Comparison of ENCODE assay signal across 27 cellular contexts in the genomic region with DNA sequence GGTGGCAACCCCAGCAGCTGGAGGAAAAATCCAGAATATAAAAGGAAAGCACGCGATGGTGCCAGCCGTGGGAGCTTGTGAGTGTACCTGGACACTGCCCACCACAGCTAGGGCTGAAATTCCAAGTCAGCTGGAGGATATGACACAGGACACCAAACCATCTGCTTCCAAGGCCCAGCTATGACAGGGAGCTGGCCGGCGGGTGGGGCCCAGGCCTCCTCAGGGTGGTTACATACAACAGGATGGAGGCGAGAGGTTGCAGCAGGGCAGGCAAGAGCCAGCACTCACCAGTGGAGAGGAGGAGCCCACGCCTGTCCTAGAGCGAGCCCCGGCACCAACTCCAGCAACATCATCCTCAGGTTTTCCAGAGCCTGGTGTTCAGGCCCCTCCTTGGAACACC.
"Had no signal": no experiment of that assay in that cellular context is flagged by ENCODE, and none has a peak within 500 bp of the region (broad histone marks: within the 10 kb centered on the region; RNA-seq: fewer than 3 reads in every experiment).

No MANE protein-coding gene starts in this region.

- ATAC-seq: esophagus mucosa, gastrocnemius medialis, left lobe of liver, mucosa of descending colon had no signal

- H3K27ac Mint-ChIP-seq: endodermal cell; mesothelial cell of epicardium; naive B cell; natural killer cell treated with Interleukin-12 subunit alpha and Interleukin-12 subunit beta and Interleukin-15 and Interleukin-18, amount 100 ng/mL, for 72 hours; progenitor cell of endocrine pancreas; type B pancreatic cell had no signal

- H3K79me2 ChIP-seq: parathyroid adenoma had no signal

- H3K36me3 ChIP-seq: gastrocnemius medialis, right lobe of liver, stomach, tibial artery had no signal

- H3K4me3 Mint-ChIP-seq: endodermal cell; mesothelial cell of epicardium; natural killer cell treated with Interleukin-12 subunit alpha and Interleukin-12 subunit beta and Interleukin-15 and Interleukin-18, amount 100 ng/mL, for 72 hours; neural crest cell; type B pancreatic cell had no signal

- H3K27me3 ChIP-seq: gastrocnemius medialis, right lobe of liver, testis had no signal

- H3K36me3 Mint-ChIP-seq: mesothelial cell of epicardium; naive B cell; natural killer cell treated with Interleukin-12 subunit alpha and Interleukin-12 subunit beta and Interleukin-15 and Interleukin-18, amount 100 ng/mL, for 72 hours; type B pancreatic cell had no signal

- H3K27ac ChIP-seq: epithelial cell of prostate, gastrocnemius medialis, parathyroid adenoma, right lobe of liver, stomach, testis, tibial artery had no signal

- H3K4me3 ChIP-seq: gastrocnemius medialis, lung, mucosa of descending colon, right lobe of liver, stomach, testis, tibial artery had no signal

- H3K4me1 Mint-ChIP-seq: naive B cell had no signal

- DNase-seq: effector CD8-positive, alpha-beta T cell; endodermal cell; foreskin fibroblast; gastrocnemius medialis; head of caudate nucleus; mesenchymal stem cell; mucosa of descending colon; naive B cell; right lobe of liver; small intestine; stimulated activated CD4-positive, alpha-beta T cell treated with anti-CD3 and anti-CD28 coated beads, Interleukin-15, amount 100 ng/mL, for 24 hours; stimulated activated CD4-positive, alpha-beta T cell treated with anti-CD3 and anti-CD28 coated beads, Interleukin-2, amount 100 ng/mL, for 48 hours; stimulated activated CD8-positive, alpha-beta memory T cell treated with anti-CD3 and anti-CD28 coated beads, Interleukin-4, amount 100 ng/mL, for 48 hours; stimulated activated naive CD4-positive, alpha-beta T cell treated with Interleukin-2 at 50 U/mL for 16 hours; stomach; testis; tibial artery had no signal

- H3K4me1 ChIP-seq: parathyroid adenoma, right lobe of liver, testis had no signal

- H2AFZ ChIP-seq: parathyroid adenoma had no signal

- H3K9me3 Mint-ChIP-seq: endodermal cell; mesothelial cell of epicardium; naive B cell; natural killer cell treated with Interleukin-12 subunit alpha and Interleukin-12 subunit beta and Interleukin-15 and Interleukin-18, amount 100 ng/mL, for 72 hours; neural crest cell; type B pancreatic cell had no signal
